ENCODE assay signal across 8 cellular contexts in the genomic region with DNA sequence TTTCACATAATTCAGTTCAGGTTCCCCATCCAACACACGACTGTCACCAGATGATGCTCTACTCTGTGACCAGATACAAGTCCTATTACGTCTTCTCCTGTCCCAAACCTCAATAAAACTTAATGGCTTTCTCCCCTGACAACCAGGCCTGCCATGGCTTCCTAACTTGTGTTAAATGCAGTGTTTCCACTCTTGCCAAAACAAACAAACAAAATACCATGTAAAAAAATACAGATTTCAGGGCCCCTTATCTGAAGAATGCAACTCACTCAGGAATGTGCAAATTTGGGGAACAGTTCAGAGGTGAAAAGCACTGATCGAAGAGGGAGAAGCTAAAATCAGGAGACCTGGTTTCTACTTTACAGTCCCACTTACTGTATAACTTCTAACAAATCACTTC. TPM values are rescaled to one million over a fixed set of nuclear protein-coding genes. Genes with fewer than 3 reads are reported as not detected.
DNase-seq lines count a peak whose midpoint lies in the region; ATAC-seq and TF ChIP-seq lines count a peak whose summit lies in the region.

No MANE protein-coding gene starts in this region.

- ATAC-seq in activated T-cell treated with anti-CD3 and anti-CD28 coated beads, Interleukin-2, amount 50 U/mL, for 72 hours (replicated peaks in 1 of 2): no peak
- no peak for ATAC-seq in left lung
- ATAC-seq in GM21737 (IDR thresholded peaks at IDR 0.05; ENCODE audit: unreplicated experiment): no peak

- peaks cover 0 to 8% of the 10 kb centered on the region in 2 donors for H3K36me3 ChIP-seq in adrenal gland (replicated peaks in 1 of 2)
- peaks cover 0 to 23% of the 10 kb centered on the region in 2 donors for H3K36me3 ChIP-seq in left lung
- H3K36me3 ChIP-seq in tibial nerve: peaks cover 0 to 27% (median 0%) of the 10 kb centered on the region in 3 donors

- peak overlapping the region; percentile 95 for H3K27ac Mint-ChIP-seq in activated T-cell treated with anti-CD3 and anti-CD28 coated beads, Interleukin-2, amount 50 U/mL, for 72 hours

- no peak for TF ChIP-seq CTCF in adrenal gland (IDR thresholded peaks at IDR 0.05)
- TF ChIP-seq CTCF in left lung (IDR thresholded peaks at IDR 0.05): no peak
- no peak for TF ChIP-seq CTCF in tibial nerve (IDR thresholded peaks at IDR 0.05)

- TF ChIP-seq POLR2A in adrenal gland (IDR thresholded peaks at IDR 0.05) (no peak), tibial nerve (IDR thresholded peaks at IDR 0.05) (no peak)

- no peaks in the 10 kb centered on the region for H3K9me3 ChIP-seq in adrenal gland (replicated peaks in 1 of 3)
- H3K9me3 ChIP-seq in left lung: no peaks in the 10 kb centered on the region
- no peaks in the 10 kb centered on the region for H3K9me3 ChIP-seq in tibial nerve

- H3K9me3 Mint-ChIP-seq in activated T-cell treated with anti-CD3 and anti-CD28 coated beads, Interleukin-2, amount 50 U/mL, for 72 hours: no peaks in the 10 kb centered on the region

- peaks cover 7 to 12% of the 10 kb centered on the region in 2 donors for H3K4me1 ChIP-seq in adrenal gland (replicated peaks in 1 of 2)
- peaks cover 0 to 8% of the 10 kb centered on the region in 2 donors for H3K4me1 ChIP-seq in left lung
- peaks cover 0 to 22% (median 5%) of the 10 kb centered on the region in 4 donors for H3K4me1 ChIP-seq in tibial nerve

- H3K4me1 Mint-ChIP-seq in activated T-cell treated with anti-CD3 and anti-CD28 coated beads, Interleukin-2, amount 50 U/mL, for 72 hours (ENCODE audit: low read depth): peaks cover 20% of the 10 kb centered on the region

- H3K4me3 ChIP-seq in adrenal gland (peak overlapping the region in 3 of 4 donors; percentile 28 to 79 (median 63)), left lung (peak overlapping the region; percentile 67 to 72), tibial nerve (peak overlapping the region; percentile 48 to 67 (median 57))

- H3K36me3 Mint-ChIP-seq in activated T-cell treated with anti-CD3 and anti-CD28 coated beads, Interleukin-2, amount 50 U/mL, for 72 hours (ENCODE audit: insufficient read depth in 2 of 2): peaks cover 4 to 9% of the 10 kb centered on the region in 2 donors

- H3K4me3 Mint-ChIP-seq in activated T-cell treated with anti-CD3 and anti-CD28 coated beads, Interleukin-2, amount 50 U/mL, for 72 hours: peak overlapping the region; percentile 88 to 95

- WGBS in adrenal gland, 4 donors: 33 to 37% (median 34%) methylated on average over 3 of the region's 3 CpGs
- 20 to 23% methylated on average over 3 of the region's 3 CpGs for whole genome bisulfite sequencing in tibial nerve, 2 donors

- H3K27ac ChIP-seq in adrenal gland: peak overlapping the region in 3 of 5 donors; percentile 18 to 82 (median 70)
- peak overlapping the region; percentile 58 to 68 for H3K27ac ChIP-seq in left lung
- H3K27ac ChIP-seq in tibial nerve: peak overlapping the region; percentile 18 to 86 (median 62)

- H3K27me3 ChIP-seq in adrenal gland (no peaks in the 10 kb centered on the region), left lung (no peaks in the 10 kb centered on the region), tibial nerve (no peaks in the 10 kb centered on the region)

- TF ChIP-seq EP300 in tibial nerve (IDR thresholded peaks at IDR 0.05): no peak

- no peak for DNase-seq in activated T-cell treated with anti-CD3 and anti-CD28 coated beads, Interleukin-2, amount 50 U/mL, for 72 hours
- DNase-seq in activated T-cell treated with anti-CD3 and anti-CD28 coated beads, Interleukin-2, amount 50 U/mL, for 1 hour: no peak
- DNase-seq in adrenal gland (no peak), left lung (no peak), tibial nerve (ENCODE audit: low spot score in 2 of 2) (no peak), D341Med (ENCODE audit: low spot score) (no peak), medulla oblongata (ENCODE audit: extremely low spot score) (no peak)

- intact Hi-C loops in adrenal gland (cut with DNase I): no loop called here
- intact Hi-C loops in left lung (cut with DNase I): no loop called here

- no peaks in the 10 kb centered on the region for H3K27me3 Mint-ChIP-seq in activated T-cell treated with anti-CD3 and anti-CD28 coated beads, Interleukin-2, amount 50 U/mL, for 72 hours (ENCODE audit: low read depth)

RNA-seq across cellular contexts. Expression of gene NUF2, which starts 0.9 kb away (rescaled TPM):
- total RNA-seq in activated T-cell treated with anti-CD3 and anti-CD28 coated beads, Interleukin-2, amount 50 U/mL, for 72 hours: 10 to 100 TPM; 56.5 to 59.6 TPM
- 1 to 10 TPM in 4 of 8 donors, under 1 TPM in 3, not detected in 1; 0.53 to 2.9 (median 1.0) TPM for total RNA-seq in adrenal gland
- polyA plus RNA-seq in adrenal gland: 1 to 10 TPM in 2 of 3 donors, under 1 TPM in 1; 0.72 to 1.7 (median 1.0) TPM
- 1 to 10 TPM; 1.9 to 4.3 TPM for total RNA-seq in left lung
- total RNA-seq in tibial nerve: 1 to 10 TPM in 2 of 4 donors, not detected in 2; 2.0 to 2.1 TPM

Comparison
In these comparisons a context has a peak if more than half of its experiments do, and no peak if none do; other contexts are left out.
1. RNA of gene NUF2, which starts 0.9 kb away (total RNA-seq): 56.5 to 59.6 TPM in activated T-cell treated with anti-CD3 and anti-CD28 coated beads, Interleukin-2, amount 50 U/mL, for 72 hours; 1.9 to 4.3 TPM in left lung, 2.0 to 2.1 TPM in tibial nerve and 0.53 to 2.9 TPM in adrenal gland; every median in the first group is over 10 times any median in the second.
2. Peak in every context shown above with its lines, with median percentiles within 50 percentile points of each other: H3K27ac ChIP-seq and H3K4me3 ChIP-seq.